In the genomic region with DNA sequence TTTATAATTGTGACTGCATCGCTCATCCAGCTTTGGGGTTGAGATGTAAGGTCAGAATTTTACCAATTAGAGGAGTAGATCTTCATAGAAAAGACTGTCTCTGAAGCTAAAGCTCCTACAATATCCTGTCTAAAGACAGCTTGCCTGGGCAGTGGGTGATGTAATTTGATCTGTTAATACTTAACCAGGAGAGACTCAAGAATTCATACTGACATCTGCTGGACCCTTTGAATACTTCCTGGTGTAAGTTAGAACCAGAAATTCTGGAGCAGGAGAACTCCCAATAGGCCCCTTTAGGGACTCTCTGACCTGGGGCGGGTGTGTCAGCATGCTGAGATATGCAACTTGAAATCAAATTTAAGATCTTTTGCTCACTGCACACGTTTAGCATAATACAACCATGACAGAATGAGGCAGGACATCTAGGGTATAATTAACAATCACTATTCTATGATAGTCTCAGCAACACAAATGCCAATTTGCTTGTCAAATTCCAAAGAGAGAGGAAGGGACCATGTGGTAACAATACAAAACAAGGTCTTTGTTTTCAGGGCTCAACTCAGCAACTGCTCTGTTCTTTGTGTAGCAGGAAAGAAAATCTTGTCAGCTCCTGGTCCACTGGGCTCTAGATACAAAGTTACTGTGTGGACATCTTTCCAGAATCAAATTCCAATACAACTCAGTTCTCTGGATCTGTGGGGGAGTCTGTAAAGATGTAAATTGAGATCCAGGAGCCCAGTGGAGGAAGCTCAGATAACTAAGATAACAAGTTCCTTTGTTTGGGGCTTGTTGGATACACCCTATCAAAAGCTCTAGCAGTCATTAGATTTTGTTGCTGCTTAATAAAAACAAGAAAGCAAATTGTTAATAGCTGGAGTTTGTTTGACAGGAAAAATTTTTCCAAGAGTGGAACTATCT, we compare ENCODE assay signal across 8 cellular contexts.
DNase-seq lines count a peak whose midpoint lies in the region; ATAC-seq and TF ChIP-seq lines count a peak whose summit lies in the region.

No MANE protein-coding gene starts in this region.

- peaks cover 5% of the 10 kb centered on the region; the same call in 1 of the 2 replicates for H3K4me1 ChIP-seq in OCI-LY3 (ENCODE audit: low read length)

- no peaks in the 10 kb centered on the region for H3K79me2 ChIP-seq in OCI-LY3 (ENCODE audit: low read length)

- H2AFZ ChIP-seq in OCI-LY3 (ENCODE audit: low read depth, low read length): no peak overlapping the region; the same call in 1 of the 2 replicates

- H3K27ac ChIP-seq in OCI-LY3 (ENCODE audit: low read length): no peak overlapping the region

- no peaks in the 10 kb centered on the region for H3K36me3 Mint-ChIP-seq in activated CD8-positive, alpha-beta memory T cell treated with anti-CD3 and anti-CD28 coated beads, Interleukin-2, amount 10 ng/mL, durations not matched to agents 7 days and 5 days
- H3K36me3 Mint-ChIP-seq in activated naive CD4-positive, alpha-beta T cell treated with anti-CD3 and anti-CD28 coated beads for 36 hours (ENCODE audit: low read depth): no peaks in the 10 kb centered on the region

- H3K9me3 ChIP-seq in OCI-LY3 (ENCODE audit: insufficient read depth, low read length): no peaks in the 10 kb centered on the region

- H3K36me3 ChIP-seq in OCI-LY3 (replicated peaks; ENCODE audit: low read depth, low read length): no peaks in the 10 kb centered on the region

- H3K9me3 Mint-ChIP-seq in activated CD8-positive, alpha-beta memory T cell treated with anti-CD3 and anti-CD28 coated beads, Interleukin-2, amount 10 ng/mL, durations not matched to agents 7 days and 5 days (ENCODE audit: low read depth): no peaks in the 10 kb centered on the region
- no peaks in the 10 kb centered on the region for H3K9me3 Mint-ChIP-seq in activated naive CD4-positive, alpha-beta T cell treated with anti-CD3 and anti-CD28 coated beads for 36 hours

- TF ChIP-seq CTCF in OCI-LY3 (IDR thresholded peaks at IDR 0.05; ENCODE audit: low read depth, low read length): peak; percentile 38

- no peak overlapping the region for H3K4me3 Mint-ChIP-seq in activated CD8-positive, alpha-beta memory T cell treated with anti-CD3 and anti-CD28 coated beads, Interleukin-2, amount 10 ng/mL, durations not matched to agents 7 days and 5 days
- no peak overlapping the region for H3K4me3 Mint-ChIP-seq in activated naive CD4-positive, alpha-beta T cell treated with anti-CD3 and anti-CD28 coated beads for 36 hours

- H3K27me3 Mint-ChIP-seq in activated CD8-positive, alpha-beta memory T cell treated with anti-CD3 and anti-CD28 coated beads, Interleukin-2, amount 10 ng/mL, durations not matched to agents 7 days and 5 days: peaks cover 18% of the 10 kb centered on the region
- H3K27me3 Mint-ChIP-seq in activated naive CD4-positive, alpha-beta T cell treated with anti-CD3 and anti-CD28 coated beads for 36 hours (ENCODE audit: low read depth): peaks cover 5% of the 10 kb centered on the region

- peak; percentile 91 for ATAC-seq in HG03175 (IDR thresholded peaks at IDR 0.05; ENCODE audit: unreplicated experiment)
- ATAC-seq in activated CD8-positive, alpha-beta memory T cell treated with anti-CD3 and anti-CD28 coated beads, Interleukin-2, amount 10 ng/mL, durations not matched to agents 7 days and 5 days: no peak

- H3K9ac ChIP-seq in OCI-LY3 (ENCODE audit: low read length): no peak overlapping the region

- H3K4me1 Mint-ChIP-seq in activated CD8-positive, alpha-beta memory T cell treated with anti-CD3 and anti-CD28 coated beads, Interleukin-2, amount 10 ng/mL, durations not matched to agents 7 days and 5 days: no peaks in the 10 kb centered on the region
- H3K4me1 Mint-ChIP-seq in activated naive CD4-positive, alpha-beta T cell treated with anti-CD3 and anti-CD28 coated beads for 36 hours (ENCODE audit: low read depth): no peaks in the 10 kb centered on the region

- H3K27me3 ChIP-seq in OCI-LY3 (ENCODE audit: low read depth, low read length): 0 out of 2 replicates have a peak, but pooled peaks cover 6% of the 10 kb centered on the region

- intact Hi-C loops in activated naive CD4-positive, alpha-beta T cell treated with anti-CD3 and anti-CD28 coated beads for 36 hours (cut with micrococcal nuclease): no loop called here

- DNase-seq in GM03348 (ENCODE audit: low spot score) (peak; percentile 28), iPS-NIHi11 (ENCODE audit: low spot score) (peak; percentile 64), NCI-H146 treated with DMSO at 0.1 percent for 48 hours (lab: John Stamatoyannopoulos, UW; ENCODE audit: unreplicated experiment) (no peak)
- no peak for DNase-seq in activated CD8-positive, alpha-beta memory T cell treated with anti-CD3 and anti-CD28 coated beads, Interleukin-2, amount 10 ng/mL, durations not matched to agents 7 days and 5 days
- DNase-seq in activated naive CD4-positive, alpha-beta T cell treated with anti-CD3 and anti-CD28 coated beads for 36 hours: no peak
- DNase-seq in activated CD8-positive, alpha-beta memory T cell treated with anti-CD3 and anti-CD28 coated beads for 24 hours: no peak

- CTCF ChIA-PET in activated CD8-positive, alpha-beta memory T cell treated with anti-CD3 and anti-CD28 coated beads, Interleukin-2, amount 10 ng/mL, durations not matched to agents 7 days and 5 days (lab: Charles Lee): no interaction called here
- CTCF ChIA-PET in activated naive CD4-positive, alpha-beta T cell treated with anti-CD3 and anti-CD28 coated beads for 36 hours (lab: Charles Lee): no interaction called here

- H3K4me3 ChIP-seq in OCI-LY3 (ENCODE audit: low read length): no peak overlapping the region

- H4K20me1 ChIP-seq in OCI-LY3 (ENCODE audit: insufficient read depth, low read length): no peaks in the 10 kb centered on the region

- no peak overlapping the region for H3K27ac Mint-ChIP-seq in activated CD8-positive, alpha-beta memory T cell treated with anti-CD3 and anti-CD28 coated beads, Interleukin-2, amount 10 ng/mL, durations not matched to agents 7 days and 5 days
- H3K27ac Mint-ChIP-seq in activated naive CD4-positive, alpha-beta T cell treated with anti-CD3 and anti-CD28 coated beads for 36 hours: no peak overlapping the region

- H3K4me2 ChIP-seq in OCI-LY3 (ENCODE audit: low read length): no peak overlapping the region

Comparison
In these comparisons a context has a peak if more than half of its experiments do, and no peak if none do; other contexts are left out.
1. DNase-seq: peak in GM03348 (single experiment) and iPS-NIHi11 (single experiment); none in activated CD8-positive, alpha-beta memory T cell treated with anti-CD3 and anti-CD28 coated beads, Interleukin-2, amount 10 ng/mL, durations not matched to agents 7 days and 5 days (single experiment), activated naive CD4-positive, alpha-beta T cell treated with anti-CD3 and anti-CD28 coated beads for 36 hours (single experiment), activated CD8-positive, alpha-beta memory T cell treated with anti-CD3 and anti-CD28 coated beads for 24 hours (single experiment) and NCI-H146 treated with DMSO at 0.1 percent for 48 hours (single experiment).